ENCODE assay signal across 15 cellular contexts in the genomic region with DNA sequence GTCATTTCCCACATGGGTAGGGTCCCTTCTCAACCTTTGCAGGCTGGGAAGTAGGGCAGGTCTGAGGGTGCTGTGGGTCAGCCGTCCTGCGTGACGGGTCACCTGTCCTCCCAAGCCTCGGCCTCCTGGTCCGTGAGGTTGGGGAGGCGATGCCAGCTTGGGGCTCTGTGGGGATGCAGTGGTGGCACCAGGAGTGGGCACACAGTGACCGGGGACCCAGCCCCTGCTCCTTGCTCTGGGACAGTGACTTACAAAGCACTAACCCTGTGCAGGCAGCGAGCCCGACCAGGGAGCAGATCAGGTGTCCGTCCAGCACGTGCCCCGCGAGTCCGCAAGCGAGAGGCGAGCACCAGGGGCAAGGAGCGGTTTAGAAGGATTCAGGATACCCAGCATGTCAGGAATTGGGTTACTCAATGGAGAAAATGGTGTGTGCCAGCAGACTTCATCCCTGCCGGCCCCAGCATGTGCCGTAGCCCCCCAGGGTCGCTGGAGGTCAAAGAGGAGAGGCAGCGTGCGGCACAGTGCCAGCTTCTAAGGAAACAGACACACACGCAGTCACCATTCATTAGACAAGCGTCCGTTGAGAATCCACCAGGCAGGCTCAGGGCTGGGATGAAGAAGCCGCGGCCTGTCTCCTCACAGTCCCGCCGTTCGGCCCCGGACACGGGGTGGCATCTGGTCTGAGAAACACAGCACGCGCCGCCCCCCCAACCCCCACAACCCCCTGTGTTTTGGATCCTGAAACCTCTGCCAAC.
DNase-seq lines count a peak whose midpoint lies in the region; ATAC-seq and TF ChIP-seq lines count a peak whose summit lies in the region.
"Had no signal": no experiment of that assay in that cellular context is flagged by ENCODE, and none has a peak within 500 bp of the region (broad histone marks: within the 10 kb centered on the region; RNA-seq: fewer than 3 reads in every experiment).

No MANE protein-coding gene starts in this region.

- no peaks in the 10 kb centered on the region for H3K9me3 ChIP-seq in MM.1S (replicated peaks; ENCODE audit: insufficient read depth, low read length)
- H3K9me3 ChIP-seq: gastrocnemius medialis, SJSA1, tibial artery had no signal

- H4K20me1 ChIP-seq in MM.1S (ENCODE audit: insufficient read depth, low read length), result no peaks in the 10 kb centered on the region

- DNase-seq in DMS 273 (lab: John Stamatoyannopoulos, UW; ENCODE audit: unreplicated experiment), result peak; percentile 62
- DNase-seq in DMS 273 treated with DMSO at 0.1 percent for 48 hours (lab: John Stamatoyannopoulos, UW), result no peak
- peak; percentile 36 for DNase-seq in NCI-H446 treated with DMSO at 0.1 percent for 48 hours (lab: John Stamatoyannopoulos, UW)
- peak; percentile 42 for DNase-seq in ecto neural progenitor cell (ENCODE audit: low spot score)
- peak; percentile 32 for DNase-seq in pons (ENCODE audit: low spot score)
- DNase-seq in germinal center (ENCODE audit: low spot score), result no peak
- DNase-seq in MM.1S, result no peak
- DNase-seq: activated CD4-positive, alpha-beta memory T cell treated with anti-CD3 and anti-CD28 coated beads for 36 hours; DND-41; gastrocnemius medialis; stimulated activated CD4-positive, alpha-beta T cell treated with anti-CD3 and anti-CD28 coated beads, Interleukin-4, amount 100 ng/mL, for 4 hours; tibial artery had no signal

- no peak for ATAC-seq in GM19023 (IDR thresholded peaks at IDR 0.05; ENCODE audit: unreplicated experiment)
- ATAC-seq: gastrocnemius medialis, GM23338 had no signal

- H2AFZ ChIP-seq in MM.1S (ENCODE audit: low read length), result no peak overlapping the region

- H3K27ac ChIP-seq in MM.1S (ENCODE audit: low read length), result no peak overlapping the region
- H3K27ac ChIP-seq: gastrocnemius medialis, SJSA1, tibial artery had no signal

- no peaks in the 10 kb centered on the region for H3F3A ChIP-seq in MM.1S (ENCODE audit: insufficient read depth, low read length)

- H3K9ac ChIP-seq in MM.1S (ENCODE audit: low read length), result no peak overlapping the region

- H3K36me3 ChIP-seq in MM.1S (replicated peaks; ENCODE audit: insufficient read depth, low read length), result no peaks in the 10 kb centered on the region
- H3K36me3 ChIP-seq: gastrocnemius medialis, SJSA1, tibial artery had no signal

- no peak for TF ChIP-seq CTCF in MM.1S (IDR thresholded peaks at IDR 0.05; ENCODE audit: low read length)

- peaks cover 6% of the 10 kb centered on the region for H3K4me1 ChIP-seq in MM.1S (ENCODE audit: low read length)
- H3K4me1 ChIP-seq: gastrocnemius medialis, SJSA1, tibial artery had no signal

- H3K79me2 ChIP-seq in MM.1S (ENCODE audit: low read length), result no peaks in the 10 kb centered on the region

- no peaks in the 10 kb centered on the region for H3K27me3 ChIP-seq in MM.1S (replicated peaks; ENCODE audit: insufficient read depth, low read length)
- H3K27me3 ChIP-seq: SJSA1 had no signal

- H3K4me2 ChIP-seq in MM.1S (ENCODE audit: low read depth, low read length), result no peak overlapping the region
- H3K4me2 ChIP-seq: GM23338 had no signal

- H3K4me3 ChIP-seq in MM.1S (ENCODE audit: low read length), result no peak overlapping the region
- H3K4me3 ChIP-seq: gastrocnemius medialis, GM23338, SJSA1, tibial artery had no signal

- H3K9me2 ChIP-seq in MM.1S (replicated peaks; ENCODE audit: insufficient read depth, low read length), result no peaks in the 10 kb centered on the region

Comparison
In these comparisons a context has a peak if more than half of its experiments do, and no peak if none do; other contexts are left out.
1. DNase-seq: peak in DMS 273 (single experiment), NCI-H446 treated with DMSO at 0.1 percent for 48 hours (single experiment), ecto neural progenitor cell (single experiment) and pons (single experiment); none in DMS 273 treated with DMSO at 0.1 percent for 48 hours (single experiment), germinal center (single experiment) and MM.1S (single experiment).